9 cellular contexts compared by ENCODE assay signal in the genomic region with DNA sequence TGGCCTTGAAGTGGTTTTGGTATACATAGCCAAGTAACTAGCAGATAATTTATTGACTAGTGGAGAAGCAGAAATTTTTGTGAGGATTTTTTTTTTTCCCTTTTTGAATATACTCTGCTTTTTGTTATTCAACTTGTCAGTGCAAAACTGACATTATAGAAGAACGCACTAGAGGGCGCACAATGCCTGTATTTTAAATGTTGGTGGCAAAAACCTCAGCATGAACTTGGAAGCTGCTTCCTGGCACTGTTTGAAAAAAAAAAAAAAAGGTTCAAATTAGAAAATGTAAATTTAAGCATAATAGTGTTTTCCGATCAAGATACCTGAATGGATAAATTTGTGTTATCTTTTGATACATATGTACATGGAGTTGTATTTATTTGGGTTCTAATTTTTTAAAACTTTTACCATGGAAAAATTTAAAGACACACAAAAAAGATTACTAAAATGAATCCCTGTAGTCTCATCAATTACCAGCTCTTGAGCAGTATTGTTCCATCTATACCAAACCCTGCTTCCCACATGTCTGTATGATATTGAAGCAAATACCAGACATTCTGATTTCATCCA. TPM values are rescaled to one million over a fixed set of nuclear protein-coding genes. Genes with fewer than 3 reads are reported as not detected.
DNase-seq lines count a peak whose midpoint lies in the region; ATAC-seq and TF ChIP-seq lines count a peak whose summit lies in the region.
"Had no signal": no experiment of that assay in that cellular context is flagged by ENCODE, and none has a peak within 500 bp of the region (broad histone marks: within the 10 kb centered on the region; RNA-seq: fewer than 3 reads in every experiment).

No MANE protein-coding gene starts in this region.

- peak; percentile 59 for TF ChIP-seq CTCF in A673 (conservative IDR thresholded peaks at IDR 0.05; ENCODE audit: low read depth, low read length)
- TF ChIP-seq CTCF in GM13976 (IDR thresholded peaks at IDR 0.05; ENCODE audit: borderline replicate concordance, control extremely low read depth, extremely low read depth, insufficient read depth, missing control alignments) = peak; percentile 64
- TF ChIP-seq CTCF in MCF 10A (IDR thresholded peaks at IDR 0.05; ENCODE audit: unreplicated experiment) = peak; percentile 56

- DNase-seq in A673 (ENCODE audit: low spot score) (peak; percentile 66), GM13976 (ENCODE audit: low spot score) (peak; percentile 43), NCI-H1048 (lab: John Stamatoyannopoulos, UW) (peak; percentile 37), T-helper 9 cell (peak; percentile 55), MCF 10A (ENCODE audit: unreplicated experiment) (peak; percentile 68), iris pigment epithelial cell (ENCODE audit: low read depth) (peak; percentile 83)
- peak; percentile 44 for DNase-seq in stimulated activated CD4-positive, alpha-beta T cell treated with anti-CD3 and anti-CD28 coated beads, Interleukin-1b, Interleukin-23, amount 100 ng/mL, for 48 hours

- H3K27me3 Mint-ChIP-seq in MCF 10A (ENCODE audit: insufficient read depth, unreplicated experiment) = no peaks in the 10 kb centered on the region
- H3K27me3 Mint-ChIP-seq: stimulated activated naive CD8-positive, alpha-beta T cell treated with anti-CD3 and anti-CD28 coated beads, Interleukin-15, Interleukin-2, amounts not matched to agents 100 ng/mL and 50 ng/mL, for 24 hours had no signal

- intact Hi-C loops in A673 (cut with micrococcal nuclease; ENCODE audit: unreplicated experiment) (loop anchor here (2.0 to 10.0 kb wide), 3 partner anchors 88 to 561 kb away; no protein-coding TSS in a partner anchor), MCF 10A (cut with micrococcal nuclease) (loop anchor here (1.0 to 10.0 kb wide), 4 partner anchors 128 to 561 kb away; a partner anchor contains a TSS)

- H3K4me3 Mint-ChIP-seq in MCF 10A (ENCODE audit: unreplicated experiment) = no peak overlapping the region
- H3K4me3 Mint-ChIP-seq: stimulated activated naive CD8-positive, alpha-beta T cell treated with anti-CD3 and anti-CD28 coated beads, Interleukin-15, Interleukin-2, amounts not matched to agents 100 ng/mL and 50 ng/mL, for 24 hours had no signal

- BruUV-seq in A673 (replicated peaks; lab: Mats Ljungman, UMichigan) = no TSS peak
- no TSS peak for BruUV-seq in MCF 10A (replicated peaks; lab: Mats Ljungman, UMichigan)

- H3K4me1 Mint-ChIP-seq in MCF 10A (ENCODE audit: insufficient read depth, unreplicated experiment) = no peaks in the 10 kb centered on the region

- no peaks in the 10 kb centered on the region for H3K9me3 ChIP-seq in A673 (ENCODE audit: low read depth, low read length, poor library complexity, severe bottlenecking)

- H3K27ac Mint-ChIP-seq in MCF 10A (ENCODE audit: low read depth, unreplicated experiment) = no peak overlapping the region
- H3K27ac Mint-ChIP-seq: stimulated activated naive CD8-positive, alpha-beta T cell treated with anti-CD3 and anti-CD28 coated beads, Interleukin-15, Interleukin-2, amounts not matched to agents 100 ng/mL and 50 ng/mL, for 24 hours had no signal

- no peaks in the 10 kb centered on the region for H3K27me3 ChIP-seq in A673 (replicated peaks; ENCODE audit: insufficient read depth, low read depth, low read length, poor library complexity)

- ATAC-seq in GM18520 (IDR thresholded peaks at IDR 0.05; ENCODE audit: unreplicated experiment) = no peak

- POLR2A ChIA-PET in A673 (lab: Charles Lee; ENCODE audit: low non-redundant PET) = interaction anchor here (0.6 to 0.7 kb wide), 2 partner anchors 250 to 263 kb away, joined by 3 to 4 read pairs; no protein-coding TSS in a partner anchor
- POLR2A ChIA-PET in MCF 10A (lab: Yijun Ruan, JAX) = interaction anchor here (0.8 to 1.2 kb wide), 2 partner anchors 23 to 545 kb away, joined by 3 to 7 read pairs; no protein-coding TSS in a partner anchor

- no peaks in the 10 kb centered on the region for H3K9me3 Mint-ChIP-seq in MCF 10A (ENCODE audit: unreplicated experiment)
- H3K9me3 Mint-ChIP-seq: stimulated activated naive CD8-positive, alpha-beta T cell treated with anti-CD3 and anti-CD28 coated beads, Interleukin-15, Interleukin-2, amounts not matched to agents 100 ng/mL and 50 ng/mL, for 24 hours had no signal

- H3K4me3 ChIP-seq in A673 (ENCODE audit: low read depth, low read length, poor library complexity, severe bottlenecking) = no peak overlapping the region

- CTCF ChIA-PET in A673 (lab: Charles Lee) (interaction anchor here (0.6 to 1.1 kb wide), 6 partner anchors 8 to 659 kb away, joined by 3 to 11 read pairs (median 5); no protein-coding TSS in a partner anchor), MCF 10A (lab: Yijun Ruan, JAX) (interaction anchor here (0.5 to 4.5 kb wide), 24 partner anchors 10 to 1992 kb away, joined by 3 to 39 read pairs (median 4); no protein-coding TSS in a partner anchor)

- no peaks in the 10 kb centered on the region for H3K36me3 Mint-ChIP-seq in MCF 10A (ENCODE audit: insufficient read depth, unreplicated experiment)

- H3K27ac ChIP-seq in A673 (ENCODE audit: low read depth, low read length, poor library complexity, severe bottlenecking) = no peak overlapping the region

- no peaks in the 10 kb centered on the region for H3K4me1 ChIP-seq in A673 (ENCODE audit: insufficient read depth, low read length, poor library complexity, severe bottlenecking)

- in situ Hi-C loops in GM13976 (cut with MboI; ENCODE audit: low sequenced_read_pairs, unreplicated experiment) = loop anchor here (5.0 kb wide), 1 partner anchor 541 kb away; no protein-coding TSS in a partner anchor

- H3K36me3 ChIP-seq in A673 (ENCODE audit: insufficient read depth, low read length, poor library complexity, severe bottlenecking) = no peaks in the 10 kb centered on the region

RNA-seq across cellular contexts. Expression of a gene that starts 56.0 kb away (rescaled TPM):
- total RNA-seq in A673 (2021) (8.9 and 10.7 TPM in 2 replicates), MCF 10A (2022) (23.3 and 24.8 TPM in 2 replicates)
